In genomic region chr17:42521666-42522262, GRCh38 we compare ENCODE assay signal across 12 cellular contexts. TPM values are rescaled to one million over a fixed set of nuclear protein-coding genes. Genes with fewer than 3 reads are reported as not detected.
A peak's percentile ranks its signal among the peaks of the same experiment; 100 is the strongest.
DNase-seq lines count a peak whose midpoint lies in the region; ATAC-seq and TF ChIP-seq lines count a peak whose summit lies in the region.
"Had no signal": no experiment of that assay in that cellular context is flagged by ENCODE, and none has a peak within 500 bp of the region (broad histone marks: within the 10 kb centered on the region; RNA-seq: fewer than 3 reads in every experiment).

No MANE protein-coding gene starts in this region.

- TF ChIP-seq CTCF in Caco-2 (IDR thresholded peaks at IDR 0.05; ENCODE audit: insufficient read depth in 1 of 2, low read depth in 1 of 2, low read length in 1 of 2, severe bottlenecking in 1 of 2, unreplicated experiment in 1 of 2) (no peak), brain (conservative IDR thresholded peaks at IDR 0.05) (no peak), left lung (IDR thresholded peaks at IDR 0.05) (no peak)

- H3K36me3 Mint-ChIP-seq in Caco-2 (ENCODE audit: insufficient read depth, unreplicated experiment) (peaks cover 35% of the 10 kb centered on the region), brain (peaks cover 51% of the 10 kb centered on the region)

- H3K4me1 Mint-ChIP-seq in Caco-2 (ENCODE audit: low read depth, unreplicated experiment) (peaks cover 62% of the 10 kb centered on the region), brain (peaks cover 53% of the 10 kb centered on the region)

- POLR2A ChIA-PET in Caco-2 (lab: Charles Lee) = no interaction called here

- no peaks in the 10 kb centered on the region for H3K9me3 ChIP-seq in Caco-2
- H3K9me3 ChIP-seq in left lung = no peaks in the 10 kb centered on the region
- H3K9me3 ChIP-seq in skeletal muscle tissue (ENCODE audit: control insufficient read depth in 3 of 3, low read length in 3 of 3) = no peaks in the 10 kb centered on the region

- intact Hi-C loops in Caco-2 (cut with micrococcal nuclease; ENCODE audit: unreplicated experiment) (no loop called here), left lung (cut with DNase I) (no loop called here)

- H3K4me1 ChIP-seq in Caco-2 = peaks cover 64% of the 10 kb centered on the region
- H3K4me1 ChIP-seq in left lung = peaks cover 63 to 76% of the 10 kb centered on the region in 2 donors
- peaks cover 63 to 76% (median 70%) of the 10 kb centered on the region in 3 donors for H3K4me1 ChIP-seq in skeletal muscle tissue (ENCODE audit: control insufficient read depth in 3 of 3, insufficient read depth in 3 of 3, low read length in 3 of 3)

- ATAC-seq in left lung (no peak), GM18505 (IDR thresholded peaks at IDR 0.05; ENCODE audit: unreplicated experiment) (no peak), HG03342 (IDR thresholded peaks at IDR 0.05; ENCODE audit: unreplicated experiment) (no peak)
- ATAC-seq: foreskin keratinocyte had no signal

- H3K27ac Mint-ChIP-seq in Caco-2 (ENCODE audit: unreplicated experiment) (peak overlapping the region; percentile 90), brain (peak overlapping the region; percentile 41 to 99 (median 97))

- DNase-seq in Caco-2 = no peak
- DNase-seq in left lung = no peak
- DNase-seq in 8988T = no peak
- no peak for DNase-seq in activated CD4-positive, alpha-beta T cell treated with anti-CD3 and anti-CD28 coated beads, Interleukin-2, amount 50 U/mL, for 1 hour
- DNase-seq: foreskin keratinocyte, KG1, NCI-H2029, T-helper 9 cell had no signal

- H3K36me3 ChIP-seq in Caco-2 (ENCODE audit: control insufficient read depth, insufficient read depth, low read length) (peaks cover 1% of the 10 kb centered on the region), left lung (peaks cover 0 to 35% of the 10 kb centered on the region in 2 donors), skeletal muscle tissue (ENCODE audit: control insufficient read depth in 3 of 3, insufficient read depth in 3 of 3, low read length in 3 of 3) (peaks cover 12 to 38% (median 20%) of the 10 kb centered on the region in 3 donors)

- CTCF ChIA-PET in Caco-2 (lab: Charles Lee) = no interaction called here

- H3K9me3 Mint-ChIP-seq in Caco-2 (ENCODE audit: unreplicated experiment) (no peaks in the 10 kb centered on the region), brain (no peaks in the 10 kb centered on the region)

- TF ChIP-seq POLR2A in GM18505 (IDR thresholded peaks at IDR 0.05; ENCODE audit: borderline replicate concordance, extremely low read depth, insufficient read depth, insufficient read length) = no peak

- H3K4me3 ChIP-seq in Caco-2 (ENCODE audit: low read depth, low read length) = no peak overlapping the region
- no peak overlapping the region for H3K4me3 ChIP-seq in left lung
- peak overlapping the region in 1 of 3 donors; percentile 35 for H3K4me3 ChIP-seq in skeletal muscle tissue (ENCODE audit: low read length in 3 of 3)

- peak overlapping the region; percentile 83 to 93 for H3K27ac ChIP-seq in left lung
- H3K27ac ChIP-seq in skeletal muscle tissue (ENCODE audit: low read depth, low read length) = peak overlapping the region; percentile 92
- H3K27ac ChIP-seq: foreskin keratinocyte had no signal

- H3K4me3 Mint-ChIP-seq in Caco-2 (ENCODE audit: unreplicated experiment) = no peak overlapping the region
- H3K4me3 Mint-ChIP-seq in brain = peak overlapping the region in 2 of 5 experiments; percentile 24 to 61

- peak overlapping the region; percentile 20 to 73 (median 32) for H3K9ac ChIP-seq in skeletal muscle tissue (ENCODE audit: low read depth in 1 of 3, low read length in 3 of 3)

- no TSS peak for BruUV-seq in Caco-2 (replicated peaks; lab: Mats Ljungman, UMichigan)

- H3K27me3 Mint-ChIP-seq in Caco-2 (ENCODE audit: insufficient read depth, unreplicated experiment) (no peaks in the 10 kb centered on the region), brain (no peaks in the 10 kb centered on the region)

- H3K27me3 ChIP-seq in Caco-2 (replicated peaks; ENCODE audit: control insufficient read depth, insufficient read depth, low read length) (no peaks in the 10 kb centered on the region), left lung (no peaks in the 10 kb centered on the region), skeletal muscle tissue (ENCODE audit: control insufficient read depth in 3 of 3, insufficient read depth in 3 of 3, low read length in 3 of 3) (no peaks in the 10 kb centered on the region)
- H3K27me3 ChIP-seq: foreskin keratinocyte had no signal

RNA-seq across cellular contexts. Expression of gene NAGLU, which starts 14.3 kb away (rescaled TPM):
- total RNA-seq in Caco-2 (2022) = 28.7 and 29.2 TPM in 2 replicates
- 16.6 TPM for polyA plus RNA-seq in brain (ENCODE audit: insufficient read depth, low read depth, low replicate concordance)
- 10 to 100 TPM; 41.5 to 56.2 TPM for total RNA-seq in left lung
- 14.1 TPM for total RNA-seq in skeletal muscle tissue

RNA-seq across cellular contexts. Expression of gene HSD17B1, which starts 31.0 kb away (rescaled TPM):
- total RNA-seq in Caco-2 (2022) (2.3 and 4.0 TPM in 2 replicates), left lung (1 to 10 TPM; 1.2 to 1.7 TPM), skeletal muscle tissue (1.6 TPM)
- 0.97 TPM for polyA plus RNA-seq in brain (ENCODE audit: insufficient read depth, low read depth, low replicate concordance)

RNA-seq across cellular contexts. Expression of gene COASY, which starts 40.2 kb away (rescaled TPM):
- 128 and 138 TPM in 2 replicates for total RNA-seq in Caco-2 (2022)
- polyA plus RNA-seq in brain (ENCODE audit: insufficient read depth, low read depth, low replicate concordance) = 116 TPM
- total RNA-seq in left lung = 100 to 1,000 TPM in 1 of 2 donors, 10 to 100 TPM in 1; 66.5 to 116 TPM
- total RNA-seq in skeletal muscle tissue = 6.3 TPM

RNA-seq across cellular contexts. Expression of gene MLX, which starts 45.1 kb away (rescaled TPM):
- total RNA-seq in Caco-2 (2022) (37.5 and 41.2 TPM in 2 replicates), left lung (10 to 100 TPM; 56.3 to 73.7 TPM), skeletal muscle tissue (21.9 TPM)
- 49.5 TPM for polyA plus RNA-seq in brain (ENCODE audit: insufficient read depth, low read depth, low replicate concordance)

RNA-seq across cellular contexts. Expression of gene PSMC3IP, which starts 55.8 kb away (rescaled TPM):
- total RNA-seq in Caco-2 (2022) (24.7 and 25.2 TPM in 2 replicates), left lung (1 to 10 TPM; 6.5 to 7.7 TPM), skeletal muscle tissue (2.1 TPM)
- polyA plus RNA-seq in brain (ENCODE audit: insufficient read depth, low read depth, low replicate concordance) = 23.6 TPM
